ENCODE assay signal across 25 cellular contexts in the genomic region with DNA sequence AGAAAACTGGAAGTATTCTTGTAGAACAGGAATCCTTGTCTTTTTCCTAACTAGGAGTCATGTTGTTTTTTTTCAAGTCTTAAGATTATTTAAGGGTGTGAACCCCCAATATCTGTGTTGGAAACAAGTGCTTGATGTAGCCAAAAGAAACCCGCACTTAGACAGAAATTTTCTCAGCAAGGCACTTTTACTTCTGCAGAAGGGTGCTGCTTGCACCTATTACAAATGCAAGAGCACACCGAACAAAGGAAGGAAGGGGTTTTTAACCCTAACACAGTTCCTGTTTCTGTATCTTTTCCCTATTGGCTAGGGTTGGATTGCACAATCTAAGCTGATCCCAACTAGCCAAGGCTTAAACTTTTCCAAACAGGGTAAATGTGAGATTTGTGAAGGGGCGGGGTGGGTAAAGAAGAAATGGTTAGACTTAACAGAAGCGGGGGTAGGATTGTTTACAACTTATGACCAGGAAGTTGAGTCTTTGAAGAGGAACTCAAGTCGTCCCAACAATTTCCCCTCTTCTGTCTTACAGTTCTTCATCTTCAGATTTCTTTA.
"Had no signal": no experiment of that assay in that cellular context is flagged by ENCODE, and none has a peak within 500 bp of the region (broad histone marks: within the 10 kb centered on the region; RNA-seq: fewer than 3 reads in every experiment).

No MANE protein-coding gene starts in this region.

- FAIRE-seq: astrocyte, colon, frontal cortex, urothelium cell line had no signal

- H3K4me3 ChIP-seq: adrenal gland, esophagus muscularis mucosa, left ventricle myocardium inferior, sigmoid colon, transverse colon had no signal

- ATAC-seq: activated T-helper 17 cell treated with anti-CD3 and anti-CD28 coated beads, Interleukin-2, amount 50 U/mL, for 72 hours; naive thymus-derived CD4-positive, alpha-beta T cell; stimulated activated naive B cell treated with anti-CD40 and anti-IgM and Interleukin-4, amounts not matched to agents 10 μg/mL and 1 μg/mL and 100 μg/mL, for 72 hours had no signal

- H3K27ac ChIP-seq: adrenal gland, esophagus muscularis mucosa, left ventricle myocardium inferior, sigmoid colon, transverse colon had no signal

- H3K4me3 Mint-ChIP-seq: activated naive CD8-positive, alpha-beta T cell; activated T-cell treated with anti-CD3 and anti-CD28 coated beads, Interleukin-2, amount 50 U/mL, for 24 hours; activated T-helper 17 cell treated with anti-CD3 and anti-CD28 coated beads, Interleukin-2, amount 50 U/mL, for 72 hours; central memory CD8-positive, alpha-beta T cell; naive thymus-derived CD4-positive, alpha-beta T cell; neural crest cell; stimulated activated naive B cell treated with anti-CD40 and anti-IgM and Interleukin-4, amounts not matched to agents 10 μg/mL and 1 μg/mL and 100 μg/mL, for 72 hours had no signal

- H3K27ac Mint-ChIP-seq: activated naive CD8-positive, alpha-beta T cell; activated T-cell treated with anti-CD3 and anti-CD28 coated beads, Interleukin-2, amount 50 U/mL, for 24 hours; activated T-helper 17 cell treated with anti-CD3 and anti-CD28 coated beads, Interleukin-2, amount 50 U/mL, for 72 hours; naive thymus-derived CD4-positive, alpha-beta T cell; stimulated activated naive B cell treated with anti-CD40 and anti-IgM and Interleukin-4, amounts not matched to agents 10 μg/mL and 1 μg/mL and 100 μg/mL, for 72 hours had no signal

- DNase-seq: activated CD8-positive, alpha-beta memory T cell treated with anti-CD3 and anti-CD28 coated beads for 24 hours; activated CD8-positive, alpha-beta memory T cell treated with anti-CD3 and anti-CD28 coated beads, Interleukin-2, amount 50 U/mL, for 4 hours; activated naive CD4-positive, alpha-beta T cell; activated T-cell treated with anti-CD3 and anti-CD28 coated beads, Interleukin-2, amount 50 U/mL, for 24 hours; adrenal gland; effector memory CD4-positive, alpha-beta T cell; glutamatergic neuron; hippocampal formation; left ventricle myocardium inferior; naive thymus-derived CD4-positive, alpha-beta T cell; occipital lobe; sigmoid colon; stimulated activated CD4-positive, alpha-beta T cell treated with anti-CD3 and anti-CD28 coated beads, Interleukin-2, amount 100 ng/mL, for 48 hours; stimulated activated CD8-positive, alpha-beta memory T cell treated with anti-CD3 and anti-CD28 coated beads, Interleukin-4, amount 100 ng/mL, for 48 hours; stimulated activated naive B cell treated with anti-CD40 and anti-IgM and Interleukin-4, amounts not matched to agents 10 μg/mL and 1 μg/mL and 100 μg/mL, for 72 hours; transverse colon had no signal

- H3K36me3 ChIP-seq: adrenal gland had no signal

- H3K27me3 Mint-ChIP-seq: activated naive CD8-positive, alpha-beta T cell; activated T-cell treated with anti-CD3 and anti-CD28 coated beads, Interleukin-2, amount 50 U/mL, for 24 hours; activated T-helper 17 cell treated with anti-CD3 and anti-CD28 coated beads, Interleukin-2, amount 50 U/mL, for 72 hours; central memory CD8-positive, alpha-beta T cell had no signal

- H3K4me1 Mint-ChIP-seq: activated T-helper 17 cell treated with anti-CD3 and anti-CD28 coated beads, Interleukin-2, amount 50 U/mL, for 72 hours; naive thymus-derived CD4-positive, alpha-beta T cell; neural crest cell; stimulated activated naive B cell treated with anti-CD40 and anti-IgM and Interleukin-4, amounts not matched to agents 10 μg/mL and 1 μg/mL and 100 μg/mL, for 72 hours had no signal

- H3K27me3 ChIP-seq: adrenal gland, esophagus muscularis mucosa, sigmoid colon, transverse colon had no signal

- H3K4me1 ChIP-seq: adrenal gland, left ventricle myocardium inferior, sigmoid colon, transverse colon had no signal
